In genomic region chr10:16606923-16607322, GRCh38 we compare ENCODE assay signal across 20 cellular contexts.
"Had no signal": no experiment of that assay in that cellular context is flagged by ENCODE, and none has a peak within 500 bp of the region (broad histone marks: within the 10 kb centered on the region; RNA-seq: fewer than 3 reads in every experiment).

No MANE protein-coding gene starts in this region.

- H3K9me3 ChIP-seq: esophagus muscularis mucosa, gastrocnemius medialis, heart right ventricle, left lung, lower lobe of right lung had no signal

- H3K27me3 ChIP-seq: dorsolateral prefrontal cortex, esophagus muscularis mucosa, gastrocnemius medialis, heart right ventricle, left lung had no signal

- H3K27ac ChIP-seq: coronary artery, dorsolateral prefrontal cortex, esophagus muscularis mucosa, gastrocnemius medialis, heart right ventricle, left lung, lower lobe of right lung had no signal

- FAIRE-seq: colon, endothelial cell of umbilical vein, islet of Langerhans, keratinocyte had no signal

- DNase-seq: dorsolateral prefrontal cortex; effector CD4-positive, alpha-beta T cell; effector memory CD4-positive, alpha-beta T cell; foreskin melanocyte; gastrocnemius medialis; glutamatergic neuron; head of caudate nucleus; heart right ventricle; hippocampal formation; left cardiac atrium; left lung; left ventricle myocardium superior; lower lobe of right lung; midbrain had no signal

- H3K4me1 ChIP-seq: esophagus muscularis mucosa, gastrocnemius medialis, left lung, lower lobe of right lung had no signal

- ATAC-seq: gastrocnemius medialis, heart right ventricle, left cardiac atrium, left lung, left ventricle myocardium superior, lower lobe of right lung had no signal

- H3K36me3 ChIP-seq: esophagus muscularis mucosa, gastrocnemius medialis, left lung had no signal

- H3K4me3 ChIP-seq: coronary artery, dorsolateral prefrontal cortex, esophagus muscularis mucosa, gastrocnemius medialis, heart right ventricle, left lung, lower lobe of right lung had no signal
